Comparison of ENCODE assay signal across 8 cellular contexts in the genomic region with DNA sequence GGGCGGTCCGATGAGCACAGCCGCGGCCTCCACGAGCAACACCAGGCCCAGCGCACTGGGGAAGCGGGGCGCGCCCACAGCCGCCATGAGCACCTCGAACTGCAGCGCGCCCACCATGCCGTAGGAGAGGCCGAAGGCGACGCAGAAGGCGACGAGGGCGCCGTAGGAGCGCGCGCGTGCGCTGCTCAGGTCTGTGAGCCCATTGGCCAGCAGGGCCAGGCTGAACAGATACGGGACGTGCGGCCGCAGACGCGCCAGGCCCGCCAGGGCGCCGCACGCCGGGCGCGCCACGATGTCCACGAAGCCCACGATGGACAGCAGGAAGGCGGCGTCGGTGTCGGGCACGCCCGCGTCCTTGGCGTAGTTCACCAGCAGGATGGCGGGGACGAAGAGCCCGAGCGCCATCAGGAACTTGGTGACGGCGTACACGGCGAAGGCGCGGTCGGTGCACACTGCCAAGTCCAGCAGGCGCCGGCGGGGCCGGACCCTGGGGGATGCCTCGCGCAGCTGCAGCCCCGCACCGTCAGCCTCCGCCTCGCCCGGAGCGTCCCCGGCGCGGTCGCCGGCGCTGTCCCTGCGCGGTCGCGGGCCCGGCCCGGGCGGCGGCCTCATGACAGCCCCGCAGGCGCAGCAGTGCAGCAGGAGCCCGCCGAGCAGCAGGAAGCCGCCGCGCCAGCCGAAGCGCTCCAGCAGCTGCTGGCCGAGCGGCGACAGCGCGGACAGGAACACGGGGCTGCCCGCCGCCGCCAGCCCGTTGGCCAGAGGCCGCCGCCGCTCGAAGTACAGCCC.
DNase-seq lines count a peak whose midpoint lies in the region; ATAC-seq lines count a peak whose summit lies in the region.
"Had no signal": no experiment of that assay in that cellular context is flagged by ENCODE, and none has a peak within 500 bp of the region (broad histone marks: within the 10 kb centered on the region; RNA-seq: fewer than 3 reads in every experiment).

No MANE protein-coding gene starts in this region.

- no peak overlapping the region for H3K27ac ChIP-seq in HUES6 (ENCODE audit: low read depth, low read length)
- no peak overlapping the region for H3K27ac ChIP-seq in iPS-20b (ENCODE audit: low read length)
- H3K27ac ChIP-seq: neutrophil had no signal

- no peaks in the 10 kb centered on the region for H3K9me3 Mint-ChIP-seq in stimulated activated effector memory CD8-positive, alpha-beta T cell treated with anti-CD3 and anti-CD28 coated beads, Interleukin-12 subunit alpha, Interleukin-12 subunit beta, amount 100 ng/mL, for 72 hours

- H3K36me3 ChIP-seq in HUES6 (ENCODE audit: control insufficient read depth, insufficient read depth, low read length) (no peaks in the 10 kb centered on the region), iPS-20b (ENCODE audit: insufficient read depth, low read depth, low read length) (no peaks in the 10 kb centered on the region)

- H3K36me3 Mint-ChIP-seq in stimulated activated effector memory CD8-positive, alpha-beta T cell treated with anti-CD3 and anti-CD28 coated beads, Interleukin-12 subunit alpha, Interleukin-12 subunit beta, amount 100 ng/mL, for 72 hours = no peaks in the 10 kb centered on the region

- H3K27ac Mint-ChIP-seq in stimulated activated effector memory CD8-positive, alpha-beta T cell treated with anti-CD3 and anti-CD28 coated beads, Interleukin-12 subunit alpha, Interleukin-12 subunit beta, amount 100 ng/mL, for 72 hours = no peak overlapping the region

- no peaks in the 10 kb centered on the region for H3K4me1 Mint-ChIP-seq in stimulated activated effector memory CD8-positive, alpha-beta T cell treated with anti-CD3 and anti-CD28 coated beads, Interleukin-12 subunit alpha, Interleukin-12 subunit beta, amount 100 ng/mL, for 72 hours

- no peaks in the 10 kb centered on the region for H3K9me3 ChIP-seq in HUES6 (ENCODE audit: control insufficient read depth, insufficient read depth, low read depth, low read length)
- no peaks in the 10 kb centered on the region for H3K9me3 ChIP-seq in iPS-20b (ENCODE audit: insufficient read depth, low read depth, low read length)
- H3K9me3 ChIP-seq: neutrophil had no signal

- DNase-seq in astrocyte of the hippocampus (ENCODE audit: low read depth, low spot score) = peak; percentile 64
- DNase-seq in stimulated activated effector memory CD8-positive, alpha-beta T cell treated with anti-CD3 and anti-CD28 coated beads, Interleukin-12 subunit alpha, Interleukin-12 subunit beta, amount 100 ng/mL, for 72 hours (ENCODE audit: low spot score in 2 of 2) = no peak
- no peak for DNase-seq in SHP77 treated with DMSO at 0.1 percent for 48 hours (lab: John Stamatoyannopoulos, UW)

- ATAC-seq in stimulated activated effector memory CD8-positive, alpha-beta T cell treated with anti-CD3 and anti-CD28 coated beads, Interleukin-12 subunit alpha, Interleukin-12 subunit beta, amount 100 ng/mL, for 72 hours = peak; percentile 50
- ATAC-seq in GM21825 (IDR thresholded peaks at IDR 0.05; ENCODE audit: unreplicated experiment) (no peak), HG02981 (IDR thresholded peaks at IDR 0.05; ENCODE audit: unreplicated experiment) (no peak)

- H3K9ac ChIP-seq in HUES6 (ENCODE audit: low read length) (no peak overlapping the region), iPS-20b (ENCODE audit: low read depth, low read length) (no peak overlapping the region)

- peak overlapping the region; percentile 51 for H3K4me3 Mint-ChIP-seq in stimulated activated effector memory CD8-positive, alpha-beta T cell treated with anti-CD3 and anti-CD28 coated beads, Interleukin-12 subunit alpha, Interleukin-12 subunit beta, amount 100 ng/mL, for 72 hours

- peaks cover 38% of the 10 kb centered on the region for H3K4me1 ChIP-seq in HUES6 (ENCODE audit: control insufficient read depth, insufficient read depth, low read length)
- peaks cover 7% of the 10 kb centered on the region; the same call in 1 of the 2 replicates for H3K4me1 ChIP-seq in iPS-20b (ENCODE audit: insufficient read depth, low read length)

- H3K4me3 ChIP-seq in HUES6 (ENCODE audit: low read depth, low read length) = peak overlapping the region; percentile 60
- peak overlapping the region; percentile 58 for H3K4me3 ChIP-seq in iPS-20b (ENCODE audit: low read length)

- peaks cover 36% of the 10 kb centered on the region for H3K27me3 ChIP-seq in HUES6 (ENCODE audit: control insufficient read depth, insufficient read depth, low read length)
- peaks cover 40% of the 10 kb centered on the region for H3K27me3 ChIP-seq in iPS-20b (ENCODE audit: insufficient read depth, low read length)
